Comparison of ENCODE assay signal across 8 cellular contexts in genomic region chr1:197619008-197619640, GRCh38.
DNase-seq lines count a peak whose midpoint lies in the region; ATAC-seq and TF ChIP-seq lines count a peak whose summit lies in the region.

No MANE protein-coding gene starts in this region.

- H3F3A ChIP-seq in neural progenitor cell (ENCODE audit: low read depth): peaks cover 5% of the 10 kb centered on the region

- peak; percentile 31 for DNase-seq in EL
- DNase-seq in NCI-H345 treated with DMSO at 0.1 percent for 48 hours (lab: John Stamatoyannopoulos, UW; ENCODE audit: unreplicated experiment): peak; percentile 13
- DNase-seq in central memory CD4-positive, alpha-beta T cell: peak; percentile 2
- peak; percentile 13 for DNase-seq in neural progenitor cell (ENCODE audit: low spot score)
- no peak for DNase-seq in activated naive CD4-positive, alpha-beta T cell (lab: John Stamatoyannopoulos, UW)
- no peak for DNase-seq in stimulated activated CD8-positive, alpha-beta memory T cell treated with anti-CD3 and anti-CD28 coated beads, Interleukin-4, amount 100 ng/mL, for 48 hours

- no peaks in the 10 kb centered on the region for H3K79me2 ChIP-seq in neural progenitor cell (ENCODE audit: low read depth)

- H4K20me1 ChIP-seq in neural progenitor cell (ENCODE audit: low read depth): no peaks in the 10 kb centered on the region

- no peak overlapping the region for H3K27ac ChIP-seq in neural progenitor cell

- H3K4me2 ChIP-seq in neural progenitor cell: no peak overlapping the region

- peaks cover 6% of the 10 kb centered on the region for H3K4me1 Mint-ChIP-seq in neural progenitor cell

- H3K4me1 ChIP-seq in neural progenitor cell: peaks cover 19% of the 10 kb centered on the region

- no peak overlapping the region for H3K4me3 Mint-ChIP-seq in neural progenitor cell

- ATAC-seq in GM19455 (IDR thresholded peaks at IDR 0.05; ENCODE audit: unreplicated experiment): no peak
- ATAC-seq in HG03432 (IDR thresholded peaks at IDR 0.05; ENCODE audit: unreplicated experiment): no peak

- peaks cover 2% of the 10 kb centered on the region for H3K27me3 Mint-ChIP-seq in neural progenitor cell (ENCODE audit: insufficient read depth, low read depth)

- H3K27ac Mint-ChIP-seq in neural progenitor cell: no peak overlapping the region

- H3K9me3 Mint-ChIP-seq in neural progenitor cell: peaks cover 1% of the 10 kb centered on the region

- H3K36me3 Mint-ChIP-seq in neural progenitor cell: no peaks in the 10 kb centered on the region

- H3K9me3 ChIP-seq in neural progenitor cell (ENCODE audit: low read depth): no peaks in the 10 kb centered on the region

- TF ChIP-seq CTCF in neural progenitor cell (IDR thresholded peaks at IDR 0.05): peak; percentile 44

- H3K9ac ChIP-seq in neural progenitor cell: no peak overlapping the region

- H3K27me3 ChIP-seq in neural progenitor cell: no peaks in the 10 kb centered on the region

- H3K36me3 ChIP-seq in neural progenitor cell: no peaks in the 10 kb centered on the region

- no peak overlapping the region for H2AFZ ChIP-seq in neural progenitor cell (replicated peaks)

- no peak overlapping the region for H3K4me3 ChIP-seq in neural progenitor cell

Comparison
In these comparisons a context has a peak if more than half of its experiments do, and no peak if none do; other contexts are left out.
1. DNase-seq: peak in EL (single experiment), NCI-H345 treated with DMSO at 0.1 percent for 48 hours (single experiment), central memory CD4-positive, alpha-beta T cell (single experiment) and neural progenitor cell (single experiment); none in activated naive CD4-positive, alpha-beta T cell (0 of 4) and stimulated activated CD8-positive, alpha-beta memory T cell treated with anti-CD3 and anti-CD28 coated beads, Interleukin-4, amount 100 ng/mL, for 48 hours (single experiment).